Comparison of ENCODE assay signal across 1 cellular context in the genomic region with DNA sequence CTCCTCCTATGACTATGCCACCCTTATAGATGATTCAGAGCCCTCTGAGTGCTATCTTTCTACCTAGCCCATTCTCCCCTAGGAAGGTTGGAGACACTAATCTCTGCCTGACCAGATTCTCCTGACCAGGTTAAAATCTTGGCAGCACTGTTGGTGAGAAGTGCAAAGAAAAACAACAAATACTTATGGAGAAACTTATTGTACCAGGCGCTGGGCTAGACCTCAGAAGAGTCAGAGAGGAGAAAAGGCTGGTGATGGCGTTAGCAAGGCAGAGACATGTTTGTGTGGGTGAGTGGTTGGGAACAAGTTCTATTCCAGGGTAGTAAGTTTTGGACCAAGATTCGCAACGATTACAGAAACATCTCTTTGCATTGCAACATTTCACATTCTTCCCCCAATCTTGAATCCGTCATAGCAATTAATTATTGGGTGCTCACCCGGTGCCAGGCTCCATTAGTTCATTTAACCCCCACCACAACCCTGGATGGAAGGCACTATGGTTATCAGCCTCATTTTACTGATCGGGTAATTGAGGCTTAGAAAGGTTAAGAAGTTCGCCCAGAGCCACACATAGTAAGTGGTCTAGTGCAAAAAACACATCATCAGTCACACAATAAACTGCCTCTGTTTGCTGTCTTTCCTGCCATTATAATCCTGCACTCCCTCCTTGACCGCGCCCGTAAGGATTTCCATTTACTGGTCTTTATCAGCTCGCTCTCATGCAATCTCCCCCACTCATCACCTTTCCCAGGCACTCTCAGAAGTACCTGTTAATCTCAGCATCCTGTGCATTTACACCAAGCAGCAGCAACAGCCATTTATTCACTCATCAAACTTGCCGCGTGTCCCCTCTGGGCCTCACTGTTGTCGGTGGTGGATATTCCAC.
TF ChIP-seq lines count a peak whose summit lies in the region.

No MANE protein-coding gene starts in this region.

TF ChIP-seq in HEK293T, 16 proteins besides CTCF, POLR2A, EP300 and RAD21 (continued from another document):
- TF ChIP-seq PKNOX1 (IDR thresholded peaks at IDR 0.05) (no peak), CTBP1 (IDR thresholded peaks at IDR 0.05; ENCODE audit: borderline replicate concordance) (no peak)
TF ChIP-seq in HEK293T: peak in this region for 0.
